In the genomic region with DNA sequence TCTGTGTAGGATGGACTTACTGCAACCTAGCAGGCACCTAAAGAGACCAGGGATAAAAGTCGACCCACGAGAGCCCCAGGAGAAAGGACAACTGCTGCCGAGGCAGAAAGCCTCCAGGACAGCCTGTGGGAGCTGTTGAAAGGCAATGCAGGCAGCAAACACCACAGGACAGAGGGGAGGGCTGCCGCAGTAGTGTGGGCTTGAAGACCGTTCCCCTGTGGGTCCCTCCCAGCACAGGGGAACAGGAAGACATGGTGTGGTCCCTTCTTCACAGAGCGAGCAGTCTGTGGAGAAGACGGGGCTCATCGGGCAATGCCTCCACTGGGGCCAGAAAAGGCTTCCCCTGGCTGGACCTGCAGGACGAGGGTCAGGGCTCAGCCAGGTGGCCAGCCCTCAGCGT, we compare ENCODE assay signal across 27 cellular contexts. TPM values are rescaled to one million over a fixed set of nuclear protein-coding genes. Genes with fewer than 3 reads are reported as not detected.
A peak's percentile ranks its signal among the peaks of the same experiment; 100 is the strongest.
DNase-seq lines count a peak whose midpoint lies in the region; ATAC-seq and TF ChIP-seq lines count a peak whose summit lies in the region.
"Had no signal": no experiment of that assay in that cellular context is flagged by ENCODE, and none has a peak within 500 bp of the region (broad histone marks: within the 10 kb centered on the region; RNA-seq: fewer than 3 reads in every experiment).

No MANE protein-coding gene starts in this region.

- H3K36me3 ChIP-seq in naive thymus-derived CD4-positive, alpha-beta T cell (ENCODE audit: control insufficient read depth in 2 of 3, insufficient read depth in 3 of 3, low read length in 3 of 3): no peaks in the 10 kb centered on the region
- H3K36me3 ChIP-seq in left lung: no peaks in the 10 kb centered on the region
- H3K36me3 ChIP-seq: BLaER1 treated with 17β-estradiol and CSF1 and Interleukin-3, amounts not matched to agents 10 nM and 100 nM had no signal

- DNase-seq in activated CD8-positive, alpha-beta memory T cell treated with anti-CD3 and anti-CD28 coated beads for 24 hours: peak; percentile 33
- DNase-seq in activated CD8-positive, alpha-beta memory T cell treated with anti-CD3 and anti-CD28 coated beads, Interleukin-2, amount 50 U/mL, for 4 hours: no peak
- DNase-seq in coronary artery (ENCODE audit: low spot score): peak; percentile 59
- peak; percentile 58 for DNase-seq in type B pancreatic cell (ENCODE audit: extremely low spot score, unreplicated experiment)
- no peak for DNase-seq in naive thymus-derived CD4-positive, alpha-beta T cell
- DNase-seq in left lung: no peak
- DNase-seq: ACHN; Caco-2; CD4-positive, alpha-beta memory T cell; DMS 273 treated with DMSO at 0.1 percent for 48 hours; DMS79 treated with DMSO at 0.1 percent for 48 hours; H9; HFFc6; NCI-H1105; NCI-H146; NCI-H2029; NCI-H2227 treated with DMSO at 0.1 percent for 48 hours; NCI-H510A treated with DMSO at 0.1 percent for 48 hours; NCI-H748 treated with DMSO at 0.1 percent for 48 hours; PC-9; SIG-M5 had no signal

- H3K27ac ChIP-seq in coronary artery: no peak overlapping the region
- H3K27ac ChIP-seq in naive thymus-derived CD4-positive, alpha-beta T cell (ENCODE audit: low read depth, low read length): no peak overlapping the region
- no peak overlapping the region for H3K27ac ChIP-seq in left lung
- H3K27ac ChIP-seq: 22Rv1; BLaER1 treated with 17β-estradiol and CSF1 and Interleukin-3, amounts not matched to agents 10 nM and 100 nM; KMS-11; PC-9; RWPE1 had no signal

- H3K9me3 Mint-ChIP-seq in nephron: peaks cover 6% of the 10 kb centered on the region
- no peaks in the 10 kb centered on the region for H3K9me3 Mint-ChIP-seq in type B pancreatic cell
- peaks cover 0 to 1% (median 0%) of the 10 kb centered on the region in 11 donors for H3K9me3 Mint-ChIP-seq in naive thymus-derived CD4-positive, alpha-beta T cell
- H3K9me3 Mint-ChIP-seq: CD4-positive, alpha-beta memory T cell; H9; HFFc6 had no signal

- peaks cover 3% of the 10 kb centered on the region for H3K36me3 Mint-ChIP-seq in nephron (ENCODE audit: low read depth)
- H3K36me3 Mint-ChIP-seq in type B pancreatic cell: no peaks in the 10 kb centered on the region
- H3K36me3 Mint-ChIP-seq in naive thymus-derived CD4-positive, alpha-beta T cell: peaks cover 0 to 2% (median 0%) of the 10 kb centered on the region in 5 donors

- no peak overlapping the region for H3K4me3 Mint-ChIP-seq in nephron
- no peak overlapping the region for H3K4me3 Mint-ChIP-seq in type B pancreatic cell
- no peak overlapping the region for H3K4me3 Mint-ChIP-seq in naive thymus-derived CD4-positive, alpha-beta T cell
- H3K4me3 Mint-ChIP-seq: CD4-positive, alpha-beta memory T cell; H9; HFFc6 had no signal

- H3K27ac Mint-ChIP-seq in nephron: peak overlapping the region; percentile 63 to 100 (median 99)
- no peak overlapping the region for H3K27ac Mint-ChIP-seq in type B pancreatic cell
- no peak overlapping the region for H3K27ac Mint-ChIP-seq in naive thymus-derived CD4-positive, alpha-beta T cell
- H3K27ac Mint-ChIP-seq: CD4-positive, alpha-beta memory T cell; HFFc6 had no signal

- intact Hi-C loops in naive thymus-derived CD4-positive, alpha-beta T cell (cut with micrococcal nuclease): no loop called here
- intact Hi-C loops in left lung (cut with DNase I): no loop called here

- POLR2A ChIA-PET in naive thymus-derived CD4-positive, alpha-beta T cell (lab: Charles Lee): no interaction called here

- H3K27me3 Mint-ChIP-seq in nephron (ENCODE audit: low read depth): peaks cover 43% of the 10 kb centered on the region
- peaks cover 46% of the 10 kb centered on the region for H3K27me3 Mint-ChIP-seq in type B pancreatic cell
- H3K27me3 Mint-ChIP-seq in naive thymus-derived CD4-positive, alpha-beta T cell: peaks cover 31 to 55% (median 48%) of the 10 kb centered on the region in 5 donors

- H3K9me3 ChIP-seq in naive thymus-derived CD4-positive, alpha-beta T cell (ENCODE audit: control insufficient read depth in 2 of 3, low read length in 3 of 3): no peaks in the 10 kb centered on the region
- H3K9me3 ChIP-seq in left lung: no peaks in the 10 kb centered on the region
- H3K9me3 ChIP-seq: Caco-2 had no signal

- TF ChIP-seq CTCF in coronary artery (IDR thresholded peaks at IDR 0.05) (no peak), nephron (IDR thresholded peaks at IDR 0.05; ENCODE audit: unreplicated experiment in 3 of 3) (no peak), type B pancreatic cell (conservative IDR thresholded peaks at IDR 0.05) (no peak), left lung (IDR thresholded peaks at IDR 0.05) (no peak)

- peaks cover 0 to 2% of the 10 kb centered on the region in 2 donors for H3K27me3 ChIP-seq in naive thymus-derived CD4-positive, alpha-beta T cell (ENCODE audit: control insufficient read depth in 2 of 2, insufficient read depth in 2 of 2, low read length in 2 of 2)
- H3K27me3 ChIP-seq in left lung: peaks cover 16 to 36% of the 10 kb centered on the region in 2 donors

- no peak for ATAC-seq in GM19395 (IDR thresholded peaks at IDR 0.05; ENCODE audit: unreplicated experiment)
- ATAC-seq in naive thymus-derived CD4-positive, alpha-beta T cell: no peak
- ATAC-seq in left lung: no peak

- H3K4me1 ChIP-seq in naive thymus-derived CD4-positive, alpha-beta T cell (ENCODE audit: control insufficient read depth in 2 of 2, insufficient read depth in 2 of 2, low read length in 2 of 2): no peaks in the 10 kb centered on the region
- peaks cover 8 to 41% of the 10 kb centered on the region in 2 donors for H3K4me1 ChIP-seq in left lung
- H3K4me1 ChIP-seq: Caco-2 had no signal

- CTCF ChIA-PET in naive thymus-derived CD4-positive, alpha-beta T cell (lab: Charles Lee): interaction anchor here (0.6 kb wide), 1 partner anchor 320 kb away, joined by 3 read pairs; no protein-coding TSS in a partner anchor

- H3K4me3 ChIP-seq in coronary artery (no peak overlapping the region), left lung (no peak overlapping the region)
- H3K4me3 ChIP-seq in naive thymus-derived CD4-positive, alpha-beta T cell (ENCODE audit: low read length): no peak overlapping the region
- H3K4me3 ChIP-seq: BLaER1 treated with 17β-estradiol and CSF1 and Interleukin-3, amounts not matched to agents 10 nM and 100 nM; PC-9 had no signal

- peaks cover 58% of the 10 kb centered on the region for H3K4me1 Mint-ChIP-seq in nephron
- peaks cover 9% of the 10 kb centered on the region for H3K4me1 Mint-ChIP-seq in type B pancreatic cell (ENCODE audit: unreplicated experiment)
- peaks cover 0 to 11% (median 5%) of the 10 kb centered on the region in 7 donors for H3K4me1 Mint-ChIP-seq in naive thymus-derived CD4-positive, alpha-beta T cell

RNA-seq across cellular contexts. Expression of a gene that starts 58.5 kb away (rescaled TPM):
- total RNA-seq in type B pancreatic cell (ENCODE audit: low replicate concordance) (14.1 and 23.9 TPM in 2 replicates), left lung (10 to 100 TPM; 16.5 to 43.0 TPM)
- total RNA-seq in naive thymus-derived CD4-positive, alpha-beta T cell: 10 to 100 TPM in 2 of 5 experiments, under 1 TPM in 1, not detected in 2; 0.30 to 70.9 (median 14.0) TPM
- polyA plus RNA-seq in naive thymus-derived CD4-positive, alpha-beta T cell: not detected
- total RNA-seq: CD4-positive, alpha-beta memory T cell had no signal
- polyA plus RNA-seq: CD4-positive, alpha-beta memory T cell had no signal

Comparison
In these comparisons a context has a peak if more than half of its experiments do, and no peak if none do; other contexts are left out.
1. DNase-seq: peak in activated CD8-positive, alpha-beta memory T cell treated with anti-CD3 and anti-CD28 coated beads for 24 hours (single experiment), coronary artery (single experiment) and type B pancreatic cell (single experiment); none in activated CD8-positive, alpha-beta memory T cell treated with anti-CD3 and anti-CD28 coated beads, Interleukin-2, amount 50 U/mL, for 4 hours (single experiment), naive thymus-derived CD4-positive, alpha-beta T cell (0 of 9) and left lung (0 of 2).
2. H3K27ac Mint-ChIP-seq: peak in nephron (3 of 3); none in type B pancreatic cell (single experiment) and naive thymus-derived CD4-positive, alpha-beta T cell (0 of 9).